ENCODE assay signal across 15 cellular contexts in genomic region chr10:88288621-88289059, GRCh38.
DNase-seq lines count a peak whose midpoint lies in the region; ATAC-seq, FAIRE-seq and TF ChIP-seq lines count a peak whose summit lies in the region.
"Had no signal": no experiment of that assay in that cellular context is flagged by ENCODE, and none has a peak within 500 bp of the region (broad histone marks: within the 10 kb centered on the region; RNA-seq: fewer than 3 reads in every experiment).

No MANE protein-coding gene starts in this region.

- H3K9me3 ChIP-seq in BLaER1 (no peaks in the 10 kb centered on the region), astrocyte (ENCODE audit: insufficient read depth, low read depth, low read length) (no peaks in the 10 kb centered on the region), PC-9 (ENCODE audit: insufficient read depth, low read depth) (no peaks in the 10 kb centered on the region)
- H3K9me3 ChIP-seq: SJSA1, upper lobe of left lung had no signal

- CTCF ChIA-PET in PC-9 (lab: Charles Lee), result no interaction called here

- POLR2A ChIA-PET in PC-9 (lab: Charles Lee; ENCODE audit: unreplicated experiment), result no interaction called here

- H3K4me1 Mint-ChIP-seq in astrocyte (ENCODE audit: low read depth, unreplicated experiment), result peaks cover 11% of the 10 kb centered on the region
- peaks cover 18% of the 10 kb centered on the region for H3K4me1 Mint-ChIP-seq in T-helper 2 cell treated with Interferon-gamma antibody and Interleukin-4, amounts not matched to agents 5 μg/mL and 100 μg/mL, for 36 hours (ENCODE audit: low read depth)

- no peak for TF ChIP-seq CTCF in astrocyte (IDR thresholded peaks at IDR 0.05; ENCODE audit: insufficient read depth, low read depth, low read length)
- no peak for TF ChIP-seq CTCF in PC-9 (conservative IDR thresholded peaks at IDR 0.05)

- H3K36me3 Mint-ChIP-seq in astrocyte (ENCODE audit: low read depth, unreplicated experiment), result no peaks in the 10 kb centered on the region
- H3K36me3 Mint-ChIP-seq in T-helper 2 cell treated with Interferon-gamma antibody and Interleukin-4, amounts not matched to agents 5 μg/mL and 100 μg/mL, for 36 hours (ENCODE audit: low read depth), result no peaks in the 10 kb centered on the region
- H3K36me3 Mint-ChIP-seq: CD14-positive monocyte had no signal

- H3K27me3 Mint-ChIP-seq in astrocyte (ENCODE audit: low read depth, unreplicated experiment), result no peaks in the 10 kb centered on the region
- H3K27me3 Mint-ChIP-seq in T-helper 2 cell treated with Interferon-gamma antibody and Interleukin-4, amounts not matched to agents 5 μg/mL and 100 μg/mL, for 36 hours (ENCODE audit: low read depth), result peaks cover 11% of the 10 kb centered on the region
- H3K27me3 Mint-ChIP-seq: progenitor cell of endocrine pancreas had no signal

- H3K9me3 Mint-ChIP-seq in astrocyte (ENCODE audit: unreplicated experiment), result no peaks in the 10 kb centered on the region
- H3K9me3 Mint-ChIP-seq in T-helper 2 cell treated with Interferon-gamma antibody and Interleukin-4, amounts not matched to agents 5 μg/mL and 100 μg/mL, for 36 hours, result no peaks in the 10 kb centered on the region

- H4K20me1 ChIP-seq in BLaER1, result no peaks in the 10 kb centered on the region
- no peaks in the 10 kb centered on the region for H4K20me1 ChIP-seq in astrocyte (ENCODE audit: insufficient read depth, low read length)
- H4K20me1 ChIP-seq in PC-9 (ENCODE audit: insufficient read depth), result no peaks in the 10 kb centered on the region

- intact Hi-C loops in PC-9 (cut with micrococcal nuclease; ENCODE audit: unreplicated experiment), result no loop called here

- H3K4me1 ChIP-seq in BLaER1, result peaks cover 63% of the 10 kb centered on the region
- no peaks in the 10 kb centered on the region for H3K4me1 ChIP-seq in astrocyte (ENCODE audit: insufficient read depth, low read length)
- H3K4me1 ChIP-seq in PC-9 (replicated peaks; ENCODE audit: insufficient read depth), result no peaks in the 10 kb centered on the region
- H3K4me1 ChIP-seq: SJSA1, upper lobe of left lung had no signal

- H3K27ac ChIP-seq in BLaER1 (no peak overlapping the region), astrocyte (ENCODE audit: low read depth, low read length) (no peak overlapping the region), PC-9 (no peak overlapping the region)
- H3K27ac ChIP-seq: SJSA1, upper lobe of left lung had no signal

- H2AFZ ChIP-seq in astrocyte (ENCODE audit: low read depth, low read length) (no peak overlapping the region), PC-9 (no peak overlapping the region)

- H3K4me3 Mint-ChIP-seq in astrocyte (ENCODE audit: unreplicated experiment), result no peak overlapping the region
- H3K4me3 Mint-ChIP-seq in T-helper 2 cell treated with Interferon-gamma antibody and Interleukin-4, amounts not matched to agents 5 μg/mL and 100 μg/mL, for 36 hours, result no peak overlapping the region
- H3K4me3 Mint-ChIP-seq: CD14-positive monocyte had no signal

- H3K9ac ChIP-seq in BLaER1, result no peak overlapping the region
- no peak overlapping the region for H3K9ac ChIP-seq in astrocyte (ENCODE audit: low read length)

- H3K4me2 ChIP-seq in BLaER1 (peak overlapping the region; percentile 21), astrocyte (ENCODE audit: low read length) (no peak overlapping the region), PC-9 (no peak overlapping the region)

- no peaks in the 10 kb centered on the region for H3K79me2 ChIP-seq in astrocyte (ENCODE audit: insufficient read depth, low read length)
- no peaks in the 10 kb centered on the region for H3K79me2 ChIP-seq in PC-9 (ENCODE audit: low read depth)

- DNase-seq in astrocyte (ENCODE audit: low read depth) (peak; percentile 47), AML-193 (lab: John Stamatoyannopoulos, UW) (no peak), AG08396 (ENCODE audit: low spot score) (no peak), PC-9 (no peak)
- no peak for DNase-seq in T-helper 2 cell treated with Interferon-gamma antibody and Interleukin-4, amounts not matched to agents 5 μg/mL and 100 μg/mL, for 36 hours (ENCODE audit: low spot score)
- DNase-seq: activated CD4-positive, CD25-positive, alpha-beta regulatory T cell treated with anti-CD3 and anti-CD28 coated beads, Interleukin-2, amount 50 U/mL, for 72 hours; activated naive CD4-positive, alpha-beta T cell treated with Interleukin-2 at 50 U/mL for 16 hours; NCI-H2107; upper lobe of left lung had no signal

- H3K36me3 ChIP-seq in BLaER1 (no peaks in the 10 kb centered on the region), astrocyte (ENCODE audit: insufficient read depth, low read length) (no peaks in the 10 kb centered on the region), PC-9 (ENCODE audit: low read depth) (no peaks in the 10 kb centered on the region)
- H3K36me3 ChIP-seq: SJSA1, upper lobe of left lung had no signal

- ATAC-seq in GM19043 (IDR thresholded peaks at IDR 0.05; ENCODE audit: low read depth, unreplicated experiment) (peak; percentile 59), HG03066 (IDR thresholded peaks at IDR 0.05; ENCODE audit: low read depth, unreplicated experiment) (peak; percentile 62)

- H3K4me3 ChIP-seq in BLaER1 (no peak overlapping the region), astrocyte (ENCODE audit: insufficient read depth, low read depth, low read length) (no peak overlapping the region), PC-9 (no peak overlapping the region)
- H3K4me3 ChIP-seq: SJSA1, upper lobe of left lung had no signal

- BruUV-seq in PC-9 (replicated peaks; lab: Mats Ljungman, UMichigan), result no TSS peak

- no peaks in the 10 kb centered on the region for H3K27me3 ChIP-seq in BLaER1
- no peaks in the 10 kb centered on the region for H3K27me3 ChIP-seq in astrocyte (ENCODE audit: insufficient read depth, low read length)
- H3K27me3 ChIP-seq in PC-9 (ENCODE audit: insufficient read depth, low read depth), result no peaks in the 10 kb centered on the region
- H3K27me3 ChIP-seq: SJSA1, upper lobe of left lung had no signal

- H3F3A ChIP-seq in PC-9 (ENCODE audit: insufficient read depth, low read depth), result no peaks in the 10 kb centered on the region

- no peaks in the 10 kb centered on the region for H3K9me2 ChIP-seq in PC-9 (ENCODE audit: insufficient read depth)

- FAIRE-seq in astrocyte (lab: Jason Lieb, UNC), result no peak

- no peak overlapping the region for H3K27ac Mint-ChIP-seq in astrocyte (ENCODE audit: unreplicated experiment)
- no peak overlapping the region for H3K27ac Mint-ChIP-seq in T-helper 2 cell treated with Interferon-gamma antibody and Interleukin-4, amounts not matched to agents 5 μg/mL and 100 μg/mL, for 36 hours
- H3K27ac Mint-ChIP-seq: CD14-positive monocyte, progenitor cell of endocrine pancreas had no signal
